Comparison of ENCODE assay signal across 9 cellular contexts in the genomic region with DNA sequence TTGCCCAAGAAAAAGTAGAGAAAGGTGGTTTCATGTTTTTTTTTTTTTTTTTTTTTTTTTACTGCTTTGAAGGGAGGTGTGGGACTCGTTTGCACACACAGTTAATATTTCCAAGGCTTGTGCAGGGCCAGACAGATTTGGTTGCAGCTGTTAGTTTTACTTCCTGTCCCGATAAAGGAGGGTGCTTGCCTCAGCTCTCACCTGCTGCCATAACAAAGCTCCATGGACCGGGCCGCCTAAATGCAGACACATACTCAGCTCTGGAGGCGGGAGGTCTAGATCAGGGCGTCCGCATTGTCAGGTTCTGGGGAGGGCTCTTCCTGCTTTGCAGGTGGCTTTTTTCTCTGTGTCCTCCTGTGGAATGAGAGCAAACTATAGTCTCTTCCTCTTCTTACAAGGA.
DNase-seq lines count a peak whose midpoint lies in the region; ATAC-seq, FAIRE-seq and TF ChIP-seq lines count a peak whose summit lies in the region.
"Had no signal": no experiment of that assay in that cellular context is flagged by ENCODE, and none has a peak within 500 bp of the region (broad histone marks: within the 10 kb centered on the region; RNA-seq: fewer than 3 reads in every experiment).

No MANE protein-coding gene starts in this region.

- CTCF ChIA-PET in GM12878 (lab: Yijun Ruan, JAX), result interaction anchor here (1.3 to 2.9 kb wide), 3 partner anchors 31 to 254 kb away, joined by 3 to 36 read pairs (median 5); no protein-coding TSS in a partner anchor

- no peak overlapping the region for H3K27ac ChIP-seq in GM12878 (ENCODE audit: control insufficient read depth, insufficient read depth)
- H3K27ac ChIP-seq: parathyroid adenoma had no signal

- H3K9ac ChIP-seq in Loucy (ENCODE audit: low read depth, low read length, poor library complexity, severe bottlenecking) (peak overlapping the region; percentile 52), GM12878 (ENCODE audit: control insufficient read depth, insufficient read depth, low read length) (no peak overlapping the region)
- H3K9ac ChIP-seq: parathyroid adenoma had no signal

- no peak overlapping the region for H2AFZ ChIP-seq in Loucy (ENCODE audit: low read length)
- no peak overlapping the region for H2AFZ ChIP-seq in GM12878 (ENCODE audit: control insufficient read depth, low read depth, low read length)
- H2AFZ ChIP-seq: parathyroid adenoma had no signal

- POLR2A ChIA-PET in GM12878 (lab: Charles Lee), result interaction anchor here (0.7 to 7.1 kb wide), 6 partner anchors 12 to 75 kb away, joined by 3 to 77 read pairs (median 8); partner anchors contain the start of gene HPCAL1

- peak; percentile 84 for FAIRE-seq in GM12878 (lab: Jason Lieb, UNC)

- 11% methylated on average over 7 of the region's 7 CpGs for WGBS in GM12878 (ENCODE audit: insufficient coverage, insufficient replicate concordance, low lambda C conversion rate, missing lambda C conversion rate)

- no TSS peak for BruUV-seq in GM12878 (replicated peaks; lab: Mats Ljungman, UMichigan)

- no peak for TF ChIP-seq EP300 in GM12878 (IDR thresholded peaks at IDR 0.05; ENCODE audit: borderline replicate concordance in 1 of 2, control insufficient read depth in 1 of 2, low read depth in 2 of 2, low read length in 2 of 2)

- H3K4me2 ChIP-seq in Loucy (ENCODE audit: low read depth, low read length, poor library complexity, severe bottlenecking), result peak overlapping the region; percentile 59
- H3K4me2 ChIP-seq in GM12878 (ENCODE audit: control insufficient read depth, insufficient read depth), result 0 out of 2 replicates have a peak overlapping the region, but pooled peaks have one; percentile 57

- H3K4me3 ChIP-seq in Loucy (ENCODE audit: low read length, poor library complexity, severe bottlenecking) (no peak overlapping the region), GM12878 (no peak overlapping the region)

- no peak for TF ChIP-seq POLR2A in GM12878 (IDR thresholded peaks at IDR 0.05; ENCODE audit: low read depth, low read length)

- H3K79me2 ChIP-seq in Loucy (ENCODE audit: insufficient read depth, low read length) (peaks cover 85% of the 10 kb centered on the region; the same call in 1 of the 2 replicates), GM12878 (ENCODE audit: control insufficient read depth, insufficient read depth, low read length) (no peaks in the 10 kb centered on the region)
- H3K79me2 ChIP-seq: parathyroid adenoma had no signal

- RAD21 ChIA-PET in GM12878 (lab: Charles Lee; ENCODE audit: unreplicated experiment), result interaction anchor here (0.9 to 6.7 kb wide), 8 partner anchors 27 to 250 kb away, joined by 3 to 129 read pairs (median 4); partner anchors contain the start of gene HPCAL1

- SMC1A ChIA-PET in GM12878 (lab: Charles Lee; ENCODE audit: uncharacterized antibody, unreplicated experiment), result interaction anchor here (0.6 to 6.9 kb wide), 3 partner anchors 30 to 180 kb away, joined by 3 to 112 read pairs (median 6); no protein-coding TSS in a partner anchor

- H3K27me3 ChIP-seq in Loucy (ENCODE audit: insufficient read depth, low read length, poor library complexity, severe bottlenecking) (no peaks in the 10 kb centered on the region), GM12878 (replicated peaks in 1 of 2; ENCODE audit: control insufficient read depth in 2 of 2, insufficient read depth in 2 of 2, low read length in 1 of 2) (no peaks in the 10 kb centered on the region)

- intact Hi-C loops in GM12878 (cut with micrococcal nuclease; ENCODE audit: unreplicated experiment), result no loop called here
- intact Hi-C loops in head of caudate nucleus (cut with DNase I), result no loop called here

- TF ChIP-seq RAD21 in GM12878 (IDR thresholded peaks at IDR 0.05; ENCODE audit: insufficient read depth, low read depth, low read length), result no peak

- peaks cover 2% of the 10 kb centered on the region; the same call in 1 of the 2 replicates for H3F3A ChIP-seq in Loucy (ENCODE audit: low read depth)

- no peaks in the 10 kb centered on the region for H4K20me1 ChIP-seq in Loucy (ENCODE audit: insufficient read depth, low read length, poor library complexity, severe bottlenecking)
- H4K20me1 ChIP-seq in GM12878 (ENCODE audit: control insufficient read depth, insufficient read depth), result no peaks in the 10 kb centered on the region

- in situ Hi-C loops in GM12878 (cut with MboI), result no loop called here

- H3K4me1 ChIP-seq in Loucy (ENCODE audit: insufficient read depth, low read length, poor library complexity, severe bottlenecking), result peaks cover 85% of the 10 kb centered on the region
- peaks cover 43% of the 10 kb centered on the region for H3K4me1 ChIP-seq in GM12878 (ENCODE audit: control insufficient read depth, insufficient read depth, low read length)

- ATAC-seq in GM18502 (IDR thresholded peaks at IDR 0.05; ENCODE audit: poor library complexity, unreplicated experiment), result peak; percentile 65
- peak; percentile 84 for ATAC-seq in GM21619 (IDR thresholded peaks at IDR 0.05; ENCODE audit: unreplicated experiment)
- ATAC-seq in GM12878, result peak; percentile 67

- H3K9me3 ChIP-seq in Loucy (ENCODE audit: insufficient read depth, low read depth, low read length) (no peaks in the 10 kb centered on the region), GM12878 (replicated peaks; ENCODE audit: control insufficient read depth, insufficient read depth, low read length) (no peaks in the 10 kb centered on the region)

- H3K9me2 ChIP-seq in Loucy (replicated peaks; ENCODE audit: low read depth, low read length), result no peaks in the 10 kb centered on the region

- H3K36me3 ChIP-seq in Loucy (ENCODE audit: insufficient read depth, low read length), result no peaks in the 10 kb centered on the region
- no peaks in the 10 kb centered on the region for H3K36me3 ChIP-seq in GM12878 (ENCODE audit: control insufficient read depth in 2 of 2, insufficient read depth in 2 of 2, low read length in 1 of 2)

- TF ChIP-seq CTCF in Loucy (conservative IDR thresholded peaks at IDR 0.05; ENCODE audit: low read length) (no peak), GM12878 (IDR thresholded peaks at IDR 0.05 in 2 of 3, conservative IDR thresholded peaks at IDR 0.05 in 1 of 3; ENCODE audit: control insufficient read depth in 2 of 3, extremely low read depth in 1 of 3, insufficient read depth in 1 of 3, low read depth in 3 of 3, low read length in 3 of 3) (no peak)

- DNase-seq in GM12878 (ENCODE audit: low read depth, low spot score) (peak; percentile 53), putamen (ENCODE audit: low spot score) (no peak), AG08395 (ENCODE audit: low spot score) (no peak), SKM-1 (lab: John Stamatoyannopoulos, UW; ENCODE audit: unreplicated experiment) (no peak), head of caudate nucleus (no peak)

TF ChIP-seq in GM12878, 131 proteins besides CTCF, POLR2A, EP300 and RAD21 (continues in another document):
- TF ChIP-seq, protein P1, sequence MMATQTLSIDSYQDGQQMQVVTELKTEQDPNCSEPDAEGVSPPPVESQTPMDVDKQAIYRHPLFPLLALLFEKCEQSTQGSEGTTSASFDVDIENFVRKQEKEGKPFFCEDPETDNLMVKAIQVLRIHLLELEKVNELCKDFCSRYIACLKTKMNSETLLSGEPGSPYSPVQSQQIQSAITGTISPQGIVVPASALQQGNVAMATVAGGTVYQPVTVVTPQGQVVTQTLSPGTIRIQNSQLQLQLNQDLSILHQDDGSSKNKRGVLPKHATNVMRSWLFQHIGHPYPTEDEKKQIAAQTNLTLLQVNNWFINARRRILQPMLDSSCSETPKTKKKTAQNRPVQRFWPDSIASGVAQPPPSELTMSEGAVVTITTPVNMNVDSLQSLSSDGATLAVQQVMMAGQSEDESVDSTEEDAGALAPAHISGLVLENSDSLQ (IDR thresholded peaks at IDR 0.05), result no peak
- no peak for TF ChIP-seq SMAD5 (IDR thresholded peaks at IDR 0.05; ENCODE audit: low read depth)
- peak; percentile 84; the same call in 1 of the 2 replicates for TF ChIP-seq TCF3 (IDR thresholded peaks at IDR 0.05; ENCODE audit: borderline replicate concordance, insufficient read depth, low read depth, low read length)
- TF ChIP-seq ZNF384 (IDR thresholded peaks at IDR 0.05; ENCODE audit: borderline replicate concordance, low read depth, low read length), result peak; percentile 94
- no peak for TF ChIP-seq IRF5 (IDR thresholded peaks at IDR 0.05; ENCODE audit: borderline replicate concordance)
- TF ChIP-seq CREM (IDR thresholded peaks at IDR 0.05; ENCODE audit: low read depth), result 0 out of 2 replicates have a peak, but pooled peaks have one; percentile 21
- TF ChIP-seq TAF1 (IDR thresholded peaks at IDR 0.05; ENCODE audit: borderline replicate concordance, low read depth, low read length), result 0 out of 2 replicates have a peak, but pooled peaks have one; percentile 28
- TF ChIP-seq MEF2A (IDR thresholded peaks at IDR 0.05; ENCODE audit: insufficient read depth, low read depth, low read length), result 0 out of 2 replicates have a peak, but pooled peaks have one; percentile 21
- peak; percentile 53; the same call in 1 of the 2 replicates for TF ChIP-seq SPI1 (IDR thresholded peaks at IDR 0.05; ENCODE audit: borderline replicate concordance, insufficient read depth, low read depth, low read length)
